8 cellular contexts compared by ENCODE assay signal in genomic region chr1:1763657-1764621, GRCh38. TPM values are rescaled to one million over a fixed set of nuclear protein-coding genes. Genes with fewer than 3 reads are reported as not detected.
DNase-seq lines count a peak whose midpoint lies in the region; ATAC-seq and TF ChIP-seq lines count a peak whose summit lies in the region.

No MANE protein-coding gene starts in this region.

- peaks cover 4% of the 10 kb centered on the region for H3K4me1 Mint-ChIP-seq in activated T-cell treated with anti-CD3 and anti-CD28 coated beads, Interleukin-2, amount 50 U/mL, for 4 hours (ENCODE audit: low read depth)

- TF ChIP-seq CTCF in GM12873 (IDR thresholded peaks at IDR 0.05; ENCODE audit: insufficient read depth, low read depth, low read length, missing control alignments), result peak; percentile 4

- no peak overlapping the region for H3K4me3 Mint-ChIP-seq in activated T-cell treated with anti-CD3 and anti-CD28 coated beads, Interleukin-2, amount 50 U/mL, for 4 hours

- H3K9me3 Mint-ChIP-seq in activated T-cell treated with anti-CD3 and anti-CD28 coated beads, Interleukin-2, amount 50 U/mL, for 4 hours, result no peaks in the 10 kb centered on the region

- intact Hi-C loops in Right ventricle myocardium superior (cut with DNase I), result no loop called here
- intact Hi-C loops in sciatic nerve (cut with DNase I), result loop anchor here (10.0 kb wide), 1 partner anchor 141 kb away; no protein-coding TSS in a partner anchor

- H3K36me3 Mint-ChIP-seq in activated T-cell treated with anti-CD3 and anti-CD28 coated beads, Interleukin-2, amount 50 U/mL, for 4 hours (ENCODE audit: insufficient read depth), result peaks cover 19% of the 10 kb centered on the region

- DNase-seq in Right ventricle myocardium superior (peak; percentile 87), sciatic nerve (ENCODE audit: low spot score) (no peak), cortex of kidney (lab: John Stamatoyannopoulos, UW) (no peak), NCI-H1048 (lab: John Stamatoyannopoulos, UW) (no peak)
- DNase-seq in activated T-cell treated with anti-CD3 and anti-CD28 coated beads, Interleukin-2, amount 50 U/mL, for 4 hours, result no peak

- no peaks in the 10 kb centered on the region for H3K27me3 Mint-ChIP-seq in activated T-cell treated with anti-CD3 and anti-CD28 coated beads, Interleukin-2, amount 50 U/mL, for 4 hours (ENCODE audit: low read depth)

- ATAC-seq in SK-N-SH treated with all-trans-retinoic acid at 6 μM for 48 hours (peak; percentile 22; the same call in 1 of the 3 replicates), Right ventricle myocardium superior (ENCODE audit: poor library complexity) (peak; percentile 66), sciatic nerve (peak; percentile 79), HG02870 (IDR thresholded peaks at IDR 0.05; ENCODE audit: unreplicated experiment) (no peak)
- ATAC-seq in activated T-cell treated with anti-CD3 and anti-CD28 coated beads, Interleukin-2, amount 50 U/mL, for 4 hours, result no peak

TF ChIP-seq in SK-N-SH treated with all-trans-retinoic acid at 6 μM for 48 hours, 23 proteins besides CTCF, POLR2A, EP300 and RAD21:
- no peak for TF ChIP-seq GLIS3 (CRISPR knock-in tag; IDR thresholded peaks at IDR 0.05)
- no peak for TF ChIP-seq PATZ1 (CRISPR knock-in tag; IDR thresholded peaks at IDR 0.05; ENCODE audit: borderline replicate concordance)

RNA-seq across cellular contexts. Expression of gene NADK, which starts 14.3 kb away (rescaled TPM):
- 23.0 TPM for total RNA-seq in Right ventricle myocardium superior
- 77.3 TPM for total RNA-seq in sciatic nerve
- 100 to 1,000 TPM in 2 of 3 donors, 10 to 100 TPM in 1; 98.7 to 108 (median 106) TPM for total RNA-seq in activated T-cell treated with anti-CD3 and anti-CD28 coated beads, Interleukin-2, amount 50 U/mL, for 4 hours

RNA-seq across cellular contexts. Expression of gene CDK11A, which starts 39.8 kb away (rescaled TPM):
- total RNA-seq in Right ventricle myocardium superior (17.3 TPM), sciatic nerve (51.5 TPM)
- total RNA-seq in activated T-cell treated with anti-CD3 and anti-CD28 coated beads, Interleukin-2, amount 50 U/mL, for 4 hours, result 100 to 1,000 TPM in 2 of 3 donors, 10 to 100 TPM in 1; 90.1 to 143 (median 126) TPM

Comparison
In these comparisons a context has a peak if more than half of its experiments do, and no peak if none do; other contexts are left out.
1. ATAC-seq: peak in SK-N-SH treated with all-trans-retinoic acid at 6 μM for 48 hours (single experiment), Right ventricle myocardium superior (single experiment) and sciatic nerve (single experiment); none in HG02870 (single experiment) and activated T-cell treated with anti-CD3 and anti-CD28 coated beads, Interleukin-2, amount 50 U/mL, for 4 hours (0 of 2).